ENCODE assay signal across 19 cellular contexts in genomic region chr6:72631480-72631879, GRCh38. TPM values are rescaled to one million over a fixed set of nuclear protein-coding genes. Genes with fewer than 3 reads are reported as not detected.
"Had no signal": no experiment of that assay in that cellular context is flagged by ENCODE, and none has a peak within 500 bp of the region (broad histone marks: within the 10 kb centered on the region; RNA-seq: fewer than 3 reads in every experiment).

No MANE protein-coding gene starts in this region.

- H3K27ac ChIP-seq: breast epithelium, neutrophil, thyroid gland, uterus had no signal

- H3K9me3 Mint-ChIP-seq: activated CD4-positive, alpha-beta T cell treated with anti-CD3 and anti-CD28 coated beads, Interleukin-2, amount 10 ng/mL, durations not matched to agents 7 days and 5 days; effector memory CD8-positive, alpha-beta T cell; T-helper 2 cell treated with Interferon-gamma antibody and Interleukin-4, amounts not matched to agents 5 μg/mL and 100 μg/mL, for 36 hours had no signal

- ATAC-seq: effector memory CD8-positive, alpha-beta T cell; left lobe of liver; mucosa of descending colon; naive thymus-derived CD4-positive, alpha-beta T cell had no signal

- H3K27me3 ChIP-seq: breast epithelium, neutrophil, thyroid gland, uterus had no signal

- H3K4me3 Mint-ChIP-seq: activated CD4-positive, alpha-beta T cell treated with anti-CD3 and anti-CD28 coated beads, Interleukin-2, amount 10 ng/mL, durations not matched to agents 7 days and 5 days; activated naive CD8-positive, alpha-beta T cell treated with anti-CD3 and anti-CD28 coated beads, Interleukin-2, amount 10 ng/mL, durations not matched to agents 7 days and 5 days; activated T-helper 1 cell treated with anti-CD3 and anti-CD28 coated beads, Interleukin-12 subunit alpha, Interleukin-12 subunit beta, Interleukin-2, Interleukin-4 antibody, amounts not matched to agents 30 ng/mL and 10 ng/mL and 1 ng/mL, durations not matched to agents 14 hours and 24 hours and 36 hours; effector memory CD8-positive, alpha-beta T cell; naive thymus-derived CD4-positive, alpha-beta T cell; T-helper 2 cell treated with Interferon-gamma antibody and Interleukin-4, amounts not matched to agents 5 μg/mL and 100 μg/mL, for 36 hours had no signal

- H3K36me3 ChIP-seq: breast epithelium, neutrophil, thyroid gland, uterus had no signal

- H3K27me3 Mint-ChIP-seq: activated naive CD8-positive, alpha-beta T cell treated with anti-CD3 and anti-CD28 coated beads, Interleukin-2, amount 10 ng/mL, durations not matched to agents 7 days and 5 days; effector memory CD8-positive, alpha-beta T cell; naive thymus-derived CD4-positive, alpha-beta T cell had no signal

- H3K27ac Mint-ChIP-seq: activated CD4-positive, alpha-beta T cell treated with anti-CD3 and anti-CD28 coated beads, Interleukin-2, amount 10 ng/mL, durations not matched to agents 7 days and 5 days; activated naive CD8-positive, alpha-beta T cell treated with anti-CD3 and anti-CD28 coated beads, Interleukin-2, amount 10 ng/mL, durations not matched to agents 7 days and 5 days; activated T-helper 1 cell treated with anti-CD3 and anti-CD28 coated beads, Interleukin-12 subunit alpha, Interleukin-12 subunit beta, Interleukin-2, Interleukin-4 antibody, amounts not matched to agents 30 ng/mL and 10 ng/mL and 1 ng/mL, durations not matched to agents 14 hours and 24 hours and 36 hours; effector memory CD8-positive, alpha-beta T cell; T-helper 2 cell treated with Interferon-gamma antibody and Interleukin-4, amounts not matched to agents 5 μg/mL and 100 μg/mL, for 36 hours had no signal

- H3K4me1 ChIP-seq: breast epithelium, uterus had no signal

- DNase-seq: activated CD4-positive, alpha-beta T cell treated with anti-CD3 and anti-CD28 coated beads, Interleukin-2, amount 10 ng/mL, durations not matched to agents 7 days and 5 days; activated CD4-positive, CD25-positive, alpha-beta regulatory T cell; activated CD8-positive, alpha-beta memory T cell treated with anti-CD3 and anti-CD28 coated beads for 24 hours; activated naive CD8-positive, alpha-beta T cell treated with anti-CD3 and anti-CD28 coated beads, Interleukin-2, amount 10 ng/mL, durations not matched to agents 7 days and 5 days; anterior cingulate cortex; dermis blood vessel endothelial cell; effector memory CD8-positive, alpha-beta T cell; mammary epithelial cell; mucosa of descending colon; naive thymus-derived CD4-positive, alpha-beta T cell; stimulated activated CD4-positive, alpha-beta T cell treated with anti-CD3 and anti-CD28 coated beads, Interleukin-12 subunit alpha, Interleukin-12 subunit beta, amount 100 ng/mL, for 4 hours; stimulated activated CD4-positive, alpha-beta T cell treated with anti-CD3 and anti-CD28 coated beads, Interleukin-2, amount 100 ng/mL, for 24 hours; thyroid gland; uterus had no signal

- H3K4me3 ChIP-seq: breast epithelium, mucosa of descending colon, thyroid gland, uterus had no signal

- H3K9me3 ChIP-seq: breast epithelium, mucosa of descending colon, neutrophil, thyroid gland, uterus had no signal

- H3K4me1 Mint-ChIP-seq: activated CD4-positive, alpha-beta T cell treated with anti-CD3 and anti-CD28 coated beads, Interleukin-2, amount 10 ng/mL, durations not matched to agents 7 days and 5 days had no signal

RNA-seq across cellular contexts. Expression of gene KCNQ5, which starts 9.6 kb away (rescaled TPM):
- total RNA-seq: dermis blood vessel endothelial cell, left lobe of liver had no signal
